In genomic region chr2:71928734-71929481, GRCh38 we compare ENCODE assay signal across 19 cellular contexts.
"Had no signal": no experiment of that assay in that cellular context is flagged by ENCODE, and none has a peak within 500 bp of the region (broad histone marks: within the 10 kb centered on the region; RNA-seq: fewer than 3 reads in every experiment).

No MANE protein-coding gene starts in this region.

- H3K27me3 Mint-ChIP-seq: activated CD4-positive, alpha-beta T cell treated with anti-CD3 and anti-CD28 coated beads, Interleukin-2, amount 10 ng/mL, durations not matched to agents 7 days and 5 days had no signal

- H3K36me3 Mint-ChIP-seq: activated naive CD4-positive, alpha-beta T cell treated with anti-CD3 and anti-CD28 coated beads, Interleukin-2, amount 50 U/mL, for 24 hours; immature natural killer cell; mesothelial cell of epicardium; stimulated activated naive B cell treated with anti-CD40 and anti-IgM and Interleukin-4, amounts not matched to agents 10 μg/mL and 1 μg/mL and 100 μg/mL, for 72 hours; WTC11 had no signal

- H3K4me1 ChIP-seq: adrenal gland, colonic mucosa, pancreas, thyroid gland had no signal

- H3K4me1 Mint-ChIP-seq: activated CD4-positive, alpha-beta T cell treated with anti-CD3 and anti-CD28 coated beads, Interleukin-2, amount 10 ng/mL, durations not matched to agents 7 days and 5 days; activated naive CD4-positive, alpha-beta T cell treated with anti-CD3 and anti-CD28 coated beads, Interleukin-2, amount 50 U/mL, for 24 hours; immature natural killer cell; stimulated activated naive B cell treated with anti-CD40 and anti-IgM and Interleukin-4, amounts not matched to agents 10 μg/mL and 1 μg/mL and 100 μg/mL, for 72 hours; WTC11 had no signal

- ATAC-seq: left cardiac atrium; lower lobe of right lung; pancreas; stimulated activated naive B cell treated with anti-CD40 and anti-IgM and Interleukin-4, amounts not matched to agents 10 μg/mL and 1 μg/mL and 100 μg/mL, for 72 hours; T-helper 17 cell; WTC11 had no signal

- H3K36me3 ChIP-seq: adrenal gland, colonic mucosa, lower lobe of right lung, pancreas, thyroid gland had no signal

- H3K27ac ChIP-seq: adrenal gland, colonic mucosa, lower lobe of right lung, pancreas, thyroid gland had no signal

- H3K4me3 Mint-ChIP-seq: activated CD4-positive, alpha-beta T cell treated with anti-CD3 and anti-CD28 coated beads, Interleukin-2, amount 10 ng/mL, durations not matched to agents 7 days and 5 days; activated naive CD4-positive, alpha-beta T cell treated with anti-CD3 and anti-CD28 coated beads, Interleukin-2, amount 50 U/mL, for 24 hours; immature natural killer cell; mesothelial cell of epicardium; nephron progenitor cell; stimulated activated naive B cell treated with anti-CD40 and anti-IgM and Interleukin-4, amounts not matched to agents 10 μg/mL and 1 μg/mL and 100 μg/mL, for 72 hours; T-helper 17 cell; WTC11 had no signal

- DNase-seq: activated CD4-positive, alpha-beta T cell treated with anti-CD3 and anti-CD28 coated beads, Interleukin-2, amount 10 ng/mL, durations not matched to agents 7 days and 5 days; activated effector memory CD4-positive, alpha-beta T cell treated with anti-CD3 and anti-CD28 coated beads, Interleukin-2, amount 50 U/mL, for 16 hours; activated T-cell treated with anti-CD3 and anti-CD28 coated beads, Interleukin-2, amount 50 U/mL, for 48 hours; caudate nucleus; colonic mucosa; effector CD4-positive, alpha-beta T cell; foreskin melanocyte; immature natural killer cell; left cardiac atrium; lower lobe of right lung; nephron progenitor cell; stimulated activated naive B cell treated with anti-CD40 and anti-IgM and Interleukin-4, amounts not matched to agents 10 μg/mL and 1 μg/mL and 100 μg/mL, for 72 hours; T-helper 17 cell; thyroid gland had no signal

- H3K9me3 Mint-ChIP-seq: activated CD4-positive, alpha-beta T cell treated with anti-CD3 and anti-CD28 coated beads, Interleukin-2, amount 10 ng/mL, durations not matched to agents 7 days and 5 days; activated naive CD4-positive, alpha-beta T cell treated with anti-CD3 and anti-CD28 coated beads, Interleukin-2, amount 50 U/mL, for 24 hours; immature natural killer cell; mesothelial cell of epicardium; nephron progenitor cell; stimulated activated naive B cell treated with anti-CD40 and anti-IgM and Interleukin-4, amounts not matched to agents 10 μg/mL and 1 μg/mL and 100 μg/mL, for 72 hours; WTC11 had no signal

- H3K9me3 ChIP-seq: adrenal gland, colonic mucosa, lower lobe of right lung, pancreas, thyroid gland had no signal

- H3K4me3 ChIP-seq: adrenal gland, colonic mucosa, lower lobe of right lung, pancreas, thyroid gland had no signal

- H3K27me3 ChIP-seq: adrenal gland, colonic mucosa, pancreas, thyroid gland had no signal

- H3K27ac Mint-ChIP-seq: activated CD4-positive, alpha-beta T cell treated with anti-CD3 and anti-CD28 coated beads, Interleukin-2, amount 10 ng/mL, durations not matched to agents 7 days and 5 days; activated naive CD4-positive, alpha-beta T cell treated with anti-CD3 and anti-CD28 coated beads, Interleukin-2, amount 50 U/mL, for 24 hours; immature natural killer cell; mesothelial cell of epicardium; nephron progenitor cell; stimulated activated naive B cell treated with anti-CD40 and anti-IgM and Interleukin-4, amounts not matched to agents 10 μg/mL and 1 μg/mL and 100 μg/mL, for 72 hours; T-helper 17 cell; WTC11 had no signal
